Comparison of ENCODE assay signal across 10 cellular contexts in the genomic region with DNA sequence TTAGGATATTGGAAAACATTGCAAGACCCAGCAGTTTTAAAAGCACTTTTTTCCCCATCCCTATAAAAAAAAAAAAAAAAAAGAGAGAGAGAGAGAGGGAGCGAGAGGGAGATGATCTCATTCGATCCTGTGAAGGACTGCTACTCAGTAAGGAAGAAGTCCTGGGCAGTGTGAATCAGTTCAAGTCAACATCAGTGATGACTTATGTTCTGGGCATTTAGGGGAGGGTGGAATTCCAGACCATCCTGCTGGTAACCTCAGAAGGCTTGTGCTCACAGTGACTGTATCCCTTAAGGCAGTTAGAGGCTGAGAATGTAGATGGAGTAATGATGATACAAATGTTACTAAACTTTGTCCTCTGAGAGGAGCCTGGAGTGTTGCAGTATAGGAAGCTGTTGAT.
DNase-seq lines count a peak whose midpoint lies in the region; ATAC-seq and TF ChIP-seq lines count a peak whose summit lies in the region.
"Had no signal": no experiment of that assay in that cellular context is flagged by ENCODE, and none has a peak within 500 bp of the region (broad histone marks: within the 10 kb centered on the region; RNA-seq: fewer than 3 reads in every experiment).

No MANE protein-coding gene starts in this region.

- intact Hi-C loops in CD4-positive, alpha-beta memory T cell (cut with micrococcal nuclease), result no loop called here

- no peaks in the 10 kb centered on the region for H3K9me3 ChIP-seq in CD4-positive, alpha-beta memory T cell (ENCODE audit: control insufficient read depth in 1 of 2, low read length in 2 of 2)

- peaks cover 0 to 2% (median 0%) of the 10 kb centered on the region in 4 donors for H3K4me1 Mint-ChIP-seq in CD4-positive, alpha-beta memory T cell

- CTCF ChIA-PET in CD4-positive, alpha-beta memory T cell (lab: Charles Lee; ENCODE audit: partially characterized antibody), result no interaction called here

- H3K36me3 ChIP-seq in CD4-positive, alpha-beta memory T cell (ENCODE audit: insufficient read depth, low read length), result no peaks in the 10 kb centered on the region

- H3K9me3 Mint-ChIP-seq in CD4-positive, alpha-beta memory T cell, result no peaks in the 10 kb centered on the region
- H3K9me3 Mint-ChIP-seq: brain had no signal

- ATAC-seq in foreskin keratinocyte (peak; percentile 100), HG02610 (IDR thresholded peaks at IDR 0.05; ENCODE audit: unreplicated experiment) (no peak)

- DNase-seq in HCEC 1CT (peak; percentile 100), SW 1271 (lab: John Stamatoyannopoulos, UW) (peak; percentile 94 to 98), foreskin keratinocyte (peak; percentile 99 to 100), stromal cell of bone marrow (ENCODE audit: low read depth) (peak; percentile 99)
- DNase-seq in activated CD8-positive, alpha-beta memory T cell treated with anti-CD3 and anti-CD28 coated beads, Interleukin-2, amount 50 U/mL, for 4 hours, result no peak
- no peak for DNase-seq in CD4-positive, alpha-beta memory T cell
- DNase-seq: activated CD4-positive, alpha-beta T cell treated with anti-CD3 and anti-CD28 coated beads, Interleukin-2, amount 50 U/mL, for 48 hours; NCI-H1436 treated with DMSO at 0.1 percent for 48 hours had no signal

- H3K27me3 Mint-ChIP-seq in CD4-positive, alpha-beta memory T cell, result peaks cover 0 to 5% of the 10 kb centered on the region in 2 donors
- H3K27me3 Mint-ChIP-seq: brain had no signal

- peak overlapping the region; percentile 54 for H3K27ac ChIP-seq in foreskin keratinocyte
- H3K27ac ChIP-seq in CD4-positive, alpha-beta memory T cell (ENCODE audit: low read depth, low read length), result no peak overlapping the region

- no peak overlapping the region for H3K4me3 Mint-ChIP-seq in CD4-positive, alpha-beta memory T cell
- H3K4me3 Mint-ChIP-seq: brain had no signal

- TF ChIP-seq CTCF in foreskin keratinocyte (conservative IDR thresholded peaks at IDR 0.05), result no peak

- H3K36me3 Mint-ChIP-seq in CD4-positive, alpha-beta memory T cell, result no peaks in the 10 kb centered on the region
- H3K36me3 Mint-ChIP-seq: brain had no signal

- H3K4me3 ChIP-seq in CD4-positive, alpha-beta memory T cell (ENCODE audit: low read length in 2 of 2), result no peak overlapping the region

- H3K27ac Mint-ChIP-seq in CD4-positive, alpha-beta memory T cell, result no peak overlapping the region

- POLR2A ChIA-PET in CD4-positive, alpha-beta memory T cell (lab: Charles Lee; ENCODE audit: partially characterized antibody), result no interaction called here

- peaks cover 40% of the 10 kb centered on the region for H3K4me1 ChIP-seq in foreskin keratinocyte
- H3K4me1 ChIP-seq in CD4-positive, alpha-beta memory T cell (ENCODE audit: insufficient read depth, low read length), result no peaks in the 10 kb centered on the region

- H3K27me3 ChIP-seq in foreskin keratinocyte, result no peaks in the 10 kb centered on the region
- no peaks in the 10 kb centered on the region for H3K27me3 ChIP-seq in CD4-positive, alpha-beta memory T cell (ENCODE audit: insufficient read depth, low read length)

Comparison
In these comparisons a context has a peak if more than half of its experiments do, and no peak if none do; other contexts are left out.
1. DNase-seq: peak in HCEC 1CT (single experiment), SW 1271 (2 of 2), foreskin keratinocyte (2 of 2) and stromal cell of bone marrow (single experiment); none in activated CD8-positive, alpha-beta memory T cell treated with anti-CD3 and anti-CD28 coated beads, Interleukin-2, amount 50 U/mL, for 4 hours (single experiment) and CD4-positive, alpha-beta memory T cell (0 of 5).